In the genomic region with DNA sequence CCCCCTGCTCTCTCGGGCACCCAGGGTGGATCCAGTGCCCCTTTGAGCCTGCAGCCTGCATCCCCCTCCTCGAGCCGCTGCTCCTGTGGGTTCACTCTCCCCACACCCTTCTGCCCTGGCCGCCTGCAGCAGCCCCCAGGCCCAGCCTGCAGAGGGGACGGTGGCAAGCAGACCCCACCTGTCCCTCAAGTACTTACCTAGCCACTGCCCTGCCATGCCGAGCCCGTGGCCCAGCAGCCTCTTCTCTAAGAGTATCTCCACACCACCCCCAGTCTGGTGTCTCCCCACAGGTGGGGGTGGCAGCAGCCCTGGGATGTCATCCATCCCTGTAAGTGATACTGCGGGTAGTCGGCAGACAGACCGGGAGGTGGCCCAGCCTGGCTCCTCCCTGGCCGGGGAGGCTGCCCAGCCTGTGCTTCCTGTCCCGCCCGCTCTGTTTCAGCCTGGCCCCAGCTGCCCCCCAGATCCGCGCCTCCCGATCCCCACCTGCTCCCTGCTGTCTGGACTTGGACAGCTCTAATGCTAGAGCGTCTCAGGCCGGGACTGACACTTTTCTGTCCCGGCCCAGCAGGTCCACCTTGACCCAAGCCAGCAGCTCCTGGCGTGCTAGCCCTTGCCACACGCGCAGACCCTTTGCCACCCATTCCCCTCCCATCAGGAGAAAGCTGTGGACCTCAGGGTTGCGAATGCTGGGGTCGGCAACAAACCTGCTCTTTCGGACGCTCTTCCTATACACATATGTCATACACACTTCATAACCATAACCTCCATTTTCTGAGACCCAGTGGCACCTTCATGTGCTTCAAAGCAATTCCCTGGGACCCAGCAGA, we compare ENCODE assay signal across 18 cellular contexts. TPM values are rescaled to one million over a fixed set of nuclear protein-coding genes. Genes with fewer than 3 reads are reported as not detected.
A peak's percentile ranks its signal among the peaks of the same experiment; 100 is the strongest.
DNase-seq lines count a peak whose midpoint lies in the region; ATAC-seq and TF ChIP-seq lines count a peak whose summit lies in the region.
"Had no signal": no experiment of that assay in that cellular context is flagged by ENCODE, and none has a peak within 500 bp of the region (broad histone marks: within the 10 kb centered on the region; RNA-seq: fewer than 3 reads in every experiment).

No MANE protein-coding gene starts in this region.

- H2BK120ac ChIP-seq in mesenchymal stem cell (ENCODE audit: low read depth, low read length), result no peak overlapping the region

- no peak overlapping the region for H2BK5ac ChIP-seq in mesenchymal stem cell (ENCODE audit: low read depth, low read length, poor library complexity, severe bottlenecking)

- in situ Hi-C loops in Panc1 (cut with HindIII; ENCODE audit: low pct_unique_long_range_greater_than_20kb, low sequenced_read_pairs), result no loop called here

- no peak overlapping the region for H2AK5ac ChIP-seq in mesenchymal stem cell (ENCODE audit: low read length, severe bottlenecking)

- H3K4me2 ChIP-seq in mesenchymal stem cell (ENCODE audit: low read length, poor library complexity, severe bottlenecking), result no peak overlapping the region
- H3K4me2 ChIP-seq: KMS-11 had no signal

- no peak overlapping the region for H3K23ac ChIP-seq in mesenchymal stem cell (ENCODE audit: low read length in 2 of 2)

- H4K91ac ChIP-seq in mesenchymal stem cell (ENCODE audit: low read length), result no peak overlapping the region

- no peak overlapping the region for H3K18ac ChIP-seq in mesenchymal stem cell (ENCODE audit: low read depth in 1 of 2, low read length in 2 of 2)

- H3K14ac ChIP-seq in mesenchymal stem cell (ENCODE audit: low read length in 2 of 2), result peak overlapping the region in 1 of 2 experiments; percentile 58

- DNase-seq in AG08396 (ENCODE audit: low spot score) (peak; percentile 58), EH (ENCODE audit: low read depth) (peak; percentile 18), Panc1 (ENCODE audit: low read depth, low spot score) (no peak), mesenchymal stem cell (no peak), putamen (ENCODE audit: low spot score) (no peak), NOMO-1 treated with dmso at 0.1 percent for 144 hours (lab: John Stamatoyannopoulos, UW; ENCODE audit: unreplicated experiment) (no peak), SW480 (ENCODE audit: low spot score) (no peak)
- DNase-seq: activated CD4-positive, alpha-beta T cell treated with anti-CD3 and anti-CD28 coated beads, Interleukin-2, amount 10 ng/mL, durations not matched to agents 7 days and 5 days; activated naive CD4-positive, alpha-beta T cell treated with Interleukin-2 at 50 U/mL for 16 hours; NCI-H1092; NCI-H2171; sigmoid colon; stimulated activated CD4-positive, alpha-beta T cell treated with anti-CD3 and anti-CD28 coated beads, Interleukin-4, amount 100 ng/mL, for 1 hour had no signal

- no peak overlapping the region for H3K9ac ChIP-seq in mesenchymal stem cell (ENCODE audit: low read length)
- H3K9ac ChIP-seq: KMS-11 had no signal

- H3K4me3 ChIP-seq in Panc1 (ENCODE audit: low read depth in 2 of 2, low read length in 2 of 2) (no peak overlapping the region), mesenchymal stem cell (ENCODE audit: insufficient read depth in 1 of 2, low read depth in 1 of 2, low read length in 2 of 2) (peak overlapping the region in 1 of 2 experiments; percentile 36)
- H3K4me3 ChIP-seq: ascending aorta, mucosa of descending colon, sigmoid colon, suprapubic skin had no signal

- H2AFZ ChIP-seq in mesenchymal stem cell (ENCODE audit: low read depth, low read length), result no peak overlapping the region

- ATAC-seq in Panc1, result 0 out of 2 replicates have a peak, but pooled peaks have one; percentile 20
- ATAC-seq: mucosa of descending colon had no signal

- no peak overlapping the region for H3K4ac ChIP-seq in mesenchymal stem cell (ENCODE audit: low read depth in 1 of 2, low read length in 2 of 2)

- POLR2A ChIA-PET in Panc1 (lab: Charles Lee), result no interaction called here

- H3K27me3 ChIP-seq in Panc1 (ENCODE audit: control insufficient read depth, insufficient read depth, low read length) (no peaks in the 10 kb centered on the region), mesenchymal stem cell (ENCODE audit: control insufficient read depth in 1 of 2, insufficient read depth in 1 of 2, low read length in 2 of 2) (peaks cover 24 to 70% of the 10 kb centered on the region in 2 experiments)
- H3K27me3 ChIP-seq: ascending aorta had no signal

- BruUV-seq in Panc1 (replicated peaks; lab: Mats Ljungman, UMichigan), result no TSS peak

- H3K27ac ChIP-seq in Panc1 (ENCODE audit: low read length) (no peak overlapping the region), mesenchymal stem cell (ENCODE audit: low read length, poor library complexity, severe bottlenecking) (no peak overlapping the region)
- H3K27ac ChIP-seq: ascending aorta, KMS-11, sigmoid colon, suprapubic skin had no signal

- no peak overlapping the region for H2BK15ac ChIP-seq in mesenchymal stem cell (ENCODE audit: low read depth, poor library complexity, severe bottlenecking)

- H3K4me1 ChIP-seq in Panc1 (ENCODE audit: control insufficient read depth, insufficient read depth, low read length) (no peaks in the 10 kb centered on the region), mesenchymal stem cell (ENCODE audit: control insufficient read depth, insufficient read depth, low read depth, low read length) (peaks cover 3% of the 10 kb centered on the region)
- H3K4me1 ChIP-seq: ascending aorta, sigmoid colon had no signal

- CTCF ChIA-PET in Panc1 (lab: Charles Lee), result no interaction called here

- H3K79me1 ChIP-seq in mesenchymal stem cell (replicated peaks; ENCODE audit: low read length, poor library complexity, severe bottlenecking), result no peaks in the 10 kb centered on the region

- H3K9me3 ChIP-seq in Panc1 (ENCODE audit: control insufficient read depth, insufficient read depth, low read depth, low read length) (no peaks in the 10 kb centered on the region), mesenchymal stem cell (ENCODE audit: control insufficient read depth, low read length) (no peaks in the 10 kb centered on the region)
- H3K9me3 ChIP-seq: ascending aorta, mucosa of descending colon, sigmoid colon, suprapubic skin had no signal

- H2BK12ac ChIP-seq in mesenchymal stem cell (ENCODE audit: low read length in 2 of 2), result no peak overlapping the region

- WGBS in mesenchymal stem cell, result 80% methylated on average over 26 of the region's 26 CpGs

- H4K8ac ChIP-seq in mesenchymal stem cell (ENCODE audit: low read length), result peak overlapping the region; percentile 14

- intact Hi-C loops in Panc1 (cut with micrococcal nuclease; ENCODE audit: unreplicated experiment), result no loop called here

- no peaks in the 10 kb centered on the region for H3K36me3 ChIP-seq in Panc1 (ENCODE audit: control insufficient read depth, insufficient read depth, low read length)
- no peaks in the 10 kb centered on the region for H3K36me3 ChIP-seq in mesenchymal stem cell (ENCODE audit: control insufficient read depth in 1 of 2, insufficient read depth in 2 of 2, low read depth in 1 of 2, low read length in 2 of 2)
- H3K36me3 ChIP-seq: ascending aorta, sigmoid colon, suprapubic skin had no signal

- TF ChIP-seq CTCF in Panc1 (IDR thresholded peaks at IDR 0.05), result no peak

RNA-seq across cellular contexts. Expression of gene YKT6, which starts 25.0 kb away (rescaled TPM):
- total RNA-seq in Panc1 (2021; ENCODE audit: unreplicated experiment), result 207 TPM
- polyA plus RNA-seq in Panc1 (2012; ENCODE audit: insufficient read length), result 160 TPM
- 133 TPM for polyA plus RNA-seq in mesenchymal stem cell (2013, experiment 1 of 2)
- 137 TPM for polyA plus RNA-seq in mesenchymal stem cell (2013, experiment 2 of 2)

RNA-seq across cellular contexts. Expression of gene GCK, which starts 36.5 kb away (rescaled TPM):
- 0.36 TPM for total RNA-seq in Panc1 (2021; ENCODE audit: unreplicated experiment)
- 0.64 TPM for polyA plus RNA-seq in Panc1 (2012; ENCODE audit: insufficient read length)
- 0.06 TPM for polyA plus RNA-seq in mesenchymal stem cell (2013, experiment 1 of 2)
- polyA plus RNA-seq in mesenchymal stem cell (2013, experiment 2 of 2), result 0.10 TPM
- total RNA-seq: activated CD4-positive, alpha-beta T cell treated with anti-CD3 and anti-CD28 coated beads, Interleukin-2, amount 10 ng/mL, durations not matched to agents 7 days and 5 days; H4 had no signal

Comparison
In these comparisons a context has a peak if more than half of its experiments do, and no peak if none do; other contexts are left out.
1. DNase-seq: peak in AG08396 (single experiment) and EH (single experiment); none in Panc1 (single experiment), mesenchymal stem cell (single experiment), putamen (single experiment), NOMO-1 treated with dmso at 0.1 percent for 144 hours (single experiment) and SW480 (single experiment).